Comparison of ENCODE assay signal across 2 cellular contexts in genomic region chr4:39526810-39527295, GRCh38.
A peak's percentile ranks its signal among the peaks of the same experiment; 100 is the strongest.
TF ChIP-seq lines count a peak whose summit lies in the region.

No MANE protein-coding gene starts in this region.

TF ChIP-seq in GM23338, 12 proteins besides CTCF, POLR2A, EP300 and RAD21:
- TF ChIP-seq ZNF114 (CRISPR knock-in tag; IDR thresholded peaks at IDR 0.05) = no peak
- no peak for TF ChIP-seq CREB1 (CRISPR knock-in tag; IDR thresholded peaks at IDR 0.05; ENCODE audit: low read depth)
- TF ChIP-seq NANOG (IDR thresholded peaks at IDR 0.05; ENCODE audit: borderline replicate concordance) = no peak
- no peak for TF ChIP-seq REST (IDR thresholded peaks at IDR 0.05; ENCODE audit: unreplicated experiment)
- no peak for TF ChIP-seq EZH2 (IDR thresholded peaks at IDR 0.05; ENCODE audit: low read depth, unreplicated experiment)
- no peak for TF ChIP-seq POLR2AphosphoS5 (IDR thresholded peaks at IDR 0.05; ENCODE audit: low read depth)
- no peak for TF ChIP-seq ZNF331 (CRISPR knock-in tag; IDR thresholded peaks at IDR 0.05; ENCODE audit: low read depth)

TF ChIP-seq in SK-N-SH, 30 proteins besides CTCF, POLR2A, EP300 and RAD21:
- 0 out of 2 replicates have a peak, but pooled peaks have one; percentile 3 for TF ChIP-seq ELF1 (IDR thresholded peaks at IDR 0.05)
- no peak for TF ChIP-seq SMC3 (IDR thresholded peaks at IDR 0.05; ENCODE audit: low read depth, low read length)
